ENCODE assay signal across 1 cellular context in the genomic region with DNA sequence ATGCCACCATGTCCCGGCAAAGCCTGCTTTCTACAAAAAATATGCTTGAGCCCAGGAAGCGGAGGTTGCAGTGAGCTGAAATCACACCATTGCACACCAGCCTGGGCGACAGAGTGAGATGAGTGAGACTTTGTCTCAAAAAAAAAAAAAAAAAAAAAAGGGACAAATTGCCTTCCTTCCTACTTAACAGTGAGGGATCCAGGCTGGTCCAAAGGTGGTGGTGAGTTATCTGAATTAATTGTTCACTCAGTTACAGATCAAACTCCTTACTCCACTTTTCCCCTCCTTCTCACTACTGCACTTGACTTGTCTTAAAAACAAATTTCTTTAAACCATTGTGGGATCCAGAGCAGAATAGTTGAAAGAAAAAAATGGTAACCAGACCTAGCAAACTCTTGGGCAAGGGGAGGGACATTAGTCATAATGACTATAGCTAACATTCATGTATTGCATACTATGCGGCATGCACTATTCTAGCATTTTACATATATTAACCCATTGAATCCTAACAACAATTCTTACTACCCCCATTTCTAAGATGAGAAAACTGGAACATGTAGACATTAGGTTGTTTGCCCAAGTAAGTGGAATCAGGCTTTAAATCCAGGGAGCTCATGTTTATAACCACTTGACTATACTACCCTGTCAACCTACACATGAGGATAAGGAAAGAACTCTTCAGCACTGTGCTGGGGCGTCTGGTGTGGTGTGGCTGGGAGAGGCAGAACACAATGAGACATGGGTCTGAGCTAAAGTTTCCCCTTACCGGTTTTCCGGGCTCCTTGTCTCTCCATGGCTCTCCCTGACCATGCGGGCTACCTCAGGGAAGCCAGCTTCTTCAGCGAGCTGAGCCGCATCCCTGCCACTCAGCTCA.
TF ChIP-seq lines count a peak whose summit lies in the region.

No MANE protein-coding gene starts in this region.

TF ChIP-seq in GM12878, 131 proteins besides CTCF, POLR2A, EP300 and RAD21:
- TF ChIP-seq, protein P1, sequence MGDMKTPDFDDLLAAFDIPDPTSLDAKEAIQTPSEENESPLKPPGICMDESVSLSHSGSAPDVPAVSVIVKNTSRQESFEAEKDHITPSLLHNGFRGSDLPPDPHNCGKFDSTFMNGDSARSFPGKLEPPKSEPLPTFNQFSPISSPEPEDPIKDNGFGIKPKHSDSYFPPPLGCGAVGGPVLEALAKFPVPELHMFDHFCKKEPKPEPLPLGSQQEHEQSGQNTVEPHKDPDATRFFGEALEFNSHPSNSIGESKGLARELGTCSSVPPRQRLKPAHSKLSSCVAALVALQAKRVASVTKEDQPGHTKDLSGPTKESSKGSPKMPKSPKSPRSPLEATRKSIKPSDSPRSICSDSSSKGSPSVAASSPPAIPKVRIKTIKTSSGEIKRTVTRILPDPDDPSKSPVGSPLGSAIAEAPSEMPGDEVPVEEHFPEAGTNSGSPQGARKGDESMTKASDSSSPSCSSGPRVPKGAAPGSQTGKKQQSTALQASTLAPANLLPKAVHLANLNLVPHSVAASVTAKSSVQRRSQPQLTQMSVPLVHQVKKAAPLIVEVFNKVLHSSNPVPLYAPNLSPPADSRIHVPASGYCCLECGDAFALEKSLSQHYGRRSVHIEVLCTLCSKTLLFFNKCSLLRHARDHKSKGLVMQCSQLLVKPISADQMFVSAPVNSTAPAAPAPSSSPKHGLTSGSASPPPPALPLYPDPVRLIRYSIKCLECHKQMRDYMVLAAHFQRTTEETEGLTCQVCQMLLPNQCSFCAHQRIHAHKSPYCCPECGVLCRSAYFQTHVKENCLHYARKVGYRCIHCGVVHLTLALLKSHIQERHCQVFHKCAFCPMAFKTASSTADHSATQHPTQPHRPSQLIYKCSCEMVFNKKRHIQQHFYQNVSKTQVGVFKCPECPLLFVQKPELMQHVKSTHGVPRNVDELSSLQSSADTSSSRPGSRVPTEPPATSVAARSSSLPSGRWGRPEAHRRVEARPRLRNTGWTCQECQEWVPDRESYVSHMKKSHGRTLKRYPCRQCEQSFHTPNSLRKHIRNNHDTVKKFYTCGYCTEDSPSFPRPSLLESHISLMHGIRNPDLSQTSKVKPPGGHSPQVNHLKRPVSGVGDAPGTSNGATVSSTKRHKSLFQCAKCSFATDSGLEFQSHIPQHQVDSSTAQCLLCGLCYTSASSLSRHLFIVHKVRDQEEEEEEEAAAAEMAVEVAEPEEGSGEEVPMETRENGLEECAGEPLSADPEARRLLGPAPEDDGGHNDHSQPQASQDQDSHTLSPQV (IDR thresholded peaks at IDR 0.05): no peak
- TF ChIP-seq KLF5 (IDR thresholded peaks at IDR 0.05; ENCODE audit: partially characterized antibody) (peak; percentile 18), ZZZ3 (IDR thresholded peaks at IDR 0.05; ENCODE audit: control insufficient read depth, insufficient read length, low read depth) (no peak), EED (IDR thresholded peaks at IDR 0.05; ENCODE audit: low read depth) (no peak)
